In genomic region chr2:109339519-109339991, GRCh38 we compare ENCODE assay signal across 17 cellular contexts.
A peak's percentile ranks its signal among the peaks of the same experiment; 100 is the strongest.
DNase-seq lines count a peak whose midpoint lies in the region; ATAC-seq and TF ChIP-seq lines count a peak whose summit lies in the region.
"Had no signal": no experiment of that assay in that cellular context is flagged by ENCODE, and none has a peak within 500 bp of the region (broad histone marks: within the 10 kb centered on the region; RNA-seq: fewer than 3 reads in every experiment).

No MANE protein-coding gene starts in this region.

- H3K9me3 ChIP-seq in right atrium auricular region = no peaks in the 10 kb centered on the region
- H3K9me3 ChIP-seq in left ventricle myocardium inferior (replicated peaks) = no peaks in the 10 kb centered on the region
- no peaks in the 10 kb centered on the region for H3K9me3 ChIP-seq in fibroblast of lung (ENCODE audit: control insufficient read depth, insufficient read depth, low read depth, low read length)
- H3K9me3 ChIP-seq: prostate gland had no signal

- POLR2A ChIA-PET in activated CD8-positive, alpha-beta T cell treated with anti-CD3 and anti-CD28 coated beads for 36 hours (lab: Charles Lee) = no interaction called here

- no peak for ATAC-seq in GM18867 (IDR thresholded peaks at IDR 0.05; ENCODE audit: unreplicated experiment)
- ATAC-seq in activated CD8-positive, alpha-beta T cell treated with anti-CD3 and anti-CD28 coated beads for 36 hours = no peak
- ATAC-seq: K562; stimulated activated effector memory CD8-positive, alpha-beta T cell treated with anti-CD3 and anti-CD28 coated beads, Interleukin-12 subunit alpha, Interleukin-12 subunit beta, amount 100 ng/mL, for 72 hours had no signal

- DNase-seq in right atrium auricular region (ENCODE audit: low spot score) = peak; percentile 36
- no peak for DNase-seq in left ventricle myocardium inferior
- peak; percentile 87 for DNase-seq in fibroblast of lung (ENCODE audit: low read depth in 2 of 2)
- no peak for DNase-seq in NCI-H128 (lab: John Stamatoyannopoulos, UW; ENCODE audit: unreplicated experiment)
- DNase-seq in kidney tubule cell (ENCODE audit: low spot score) = no peak
- no peak for DNase-seq in activated CD8-positive, alpha-beta T cell treated with anti-CD3 and anti-CD28 coated beads for 36 hours
- DNase-seq: GF-D8; NCI-H2081; stimulated activated CD4-positive, alpha-beta T cell treated with anti-CD3 and anti-CD28 coated beads, Interleukin-2, amount 100 ng/mL, for 24 hours; T-helper 2 cell had no signal

- intact Hi-C loops in left ventricle myocardium inferior (cut with micrococcal nuclease) = no loop called here
- intact Hi-C loops in activated CD8-positive, alpha-beta T cell treated with anti-CD3 and anti-CD28 coated beads for 36 hours (cut with micrococcal nuclease) = loop anchor here (10.0 kb wide), 1 partner anchor 125 kb away; no protein-coding TSS in a partner anchor

- no peak overlapping the region for H3K4me2 ChIP-seq in fibroblast of lung (ENCODE audit: extremely low read depth, insufficient read depth, low read length)

- H3K9ac ChIP-seq in fibroblast of lung (ENCODE audit: insufficient read depth, low read length) = no peak overlapping the region

- H3K4me1 Mint-ChIP-seq in activated CD8-positive, alpha-beta T cell treated with anti-CD3 and anti-CD28 coated beads for 36 hours (ENCODE audit: low read depth) = peaks cover 28% of the 10 kb centered on the region

- H3K4me3 ChIP-seq in right atrium auricular region (no peak overlapping the region), left ventricle myocardium inferior (no peak overlapping the region), fibroblast of lung (replicated peaks in 1 of 4; ENCODE audit: control extremely low read depth in 1 of 4, insufficient read depth in 1 of 4, low read depth in 3 of 4, low read length in 4 of 4) (no peak overlapping the region)
- H3K4me3 ChIP-seq: K562, prostate gland had no signal

- no peak for TF ChIP-seq CTCF in right atrium auricular region (IDR thresholded peaks at IDR 0.05)
- no peak for TF ChIP-seq CTCF in left ventricle myocardium inferior (IDR thresholded peaks at IDR 0.05; ENCODE audit: borderline replicate concordance)
- TF ChIP-seq CTCF in fibroblast of lung (conservative IDR thresholded peaks at IDR 0.05 in 1 of 2, IDR thresholded peaks at IDR 0.05 in 1 of 2; ENCODE audit: low read depth in 1 of 2, low read length in 2 of 2) = no peak
- TF ChIP-seq CTCF in activated CD8-positive, alpha-beta T cell treated with anti-CD3 and anti-CD28 coated beads for 36 hours (IDR thresholded peaks at IDR 0.05) = no peak

- no peaks in the 10 kb centered on the region for H3K36me3 ChIP-seq in right atrium auricular region
- no peaks in the 10 kb centered on the region for H3K36me3 ChIP-seq in left ventricle myocardium inferior
- no peaks in the 10 kb centered on the region for H3K36me3 ChIP-seq in fibroblast of lung (ENCODE audit: control insufficient read depth, insufficient read depth, low read length)
- H3K36me3 ChIP-seq: prostate gland had no signal

- no peaks in the 10 kb centered on the region for H3K9me3 Mint-ChIP-seq in activated CD8-positive, alpha-beta T cell treated with anti-CD3 and anti-CD28 coated beads for 36 hours
- H3K9me3 Mint-ChIP-seq: activated T-helper 2 cell treated with anti-CD3 and anti-CD28 coated beads, Interferon-gamma antibody, Interleukin-2, Interleukin-4, amounts not matched to agents 10 μg/mL and 5 μg/mL and 100 μg/mL, durations not matched to agents 14 hours and 24 hours and 36 hours; stimulated activated effector memory CD8-positive, alpha-beta T cell treated with anti-CD3 and anti-CD28 coated beads, Interleukin-12 subunit alpha, Interleukin-12 subunit beta, amount 100 ng/mL, for 72 hours had no signal

- H3K36me3 Mint-ChIP-seq in activated CD8-positive, alpha-beta T cell treated with anti-CD3 and anti-CD28 coated beads for 36 hours (ENCODE audit: low read depth) = no peaks in the 10 kb centered on the region
- H3K36me3 Mint-ChIP-seq: stimulated activated effector memory CD8-positive, alpha-beta T cell treated with anti-CD3 and anti-CD28 coated beads, Interleukin-12 subunit alpha, Interleukin-12 subunit beta, amount 100 ng/mL, for 72 hours had no signal

- no peak overlapping the region for H3K4me3 Mint-ChIP-seq in activated CD8-positive, alpha-beta T cell treated with anti-CD3 and anti-CD28 coated beads for 36 hours
- H3K4me3 Mint-ChIP-seq: B cell; stimulated activated effector memory CD8-positive, alpha-beta T cell treated with anti-CD3 and anti-CD28 coated beads, Interleukin-12 subunit alpha, Interleukin-12 subunit beta, amount 100 ng/mL, for 72 hours had no signal

- CTCF ChIA-PET in activated CD8-positive, alpha-beta T cell treated with anti-CD3 and anti-CD28 coated beads for 36 hours (lab: Charles Lee) = interaction anchor here (1.1 to 1.6 kb wide), 2 partner anchors 9 to 171 kb away, joined by 3 to 4 read pairs; no protein-coding TSS in a partner anchor

- H3K27me3 ChIP-seq in right atrium auricular region (no peaks in the 10 kb centered on the region), left ventricle myocardium inferior (ENCODE audit: low read depth) (no peaks in the 10 kb centered on the region), fibroblast of lung (ENCODE audit: control insufficient read depth, insufficient read depth, low read length) (no peaks in the 10 kb centered on the region)

- H3K27ac Mint-ChIP-seq in activated CD8-positive, alpha-beta T cell treated with anti-CD3 and anti-CD28 coated beads for 36 hours = no peak overlapping the region
- H3K27ac Mint-ChIP-seq: activated T-helper 2 cell treated with anti-CD3 and anti-CD28 coated beads, Interferon-gamma antibody, Interleukin-2, Interleukin-4, amounts not matched to agents 10 μg/mL and 5 μg/mL and 100 μg/mL, durations not matched to agents 14 hours and 24 hours and 36 hours; B cell; stimulated activated effector memory CD8-positive, alpha-beta T cell treated with anti-CD3 and anti-CD28 coated beads, Interleukin-12 subunit alpha, Interleukin-12 subunit beta, amount 100 ng/mL, for 72 hours had no signal

- no peaks in the 10 kb centered on the region for H3K27me3 Mint-ChIP-seq in activated CD8-positive, alpha-beta T cell treated with anti-CD3 and anti-CD28 coated beads for 36 hours

- H3K79me2 ChIP-seq in fibroblast of lung (ENCODE audit: control insufficient read depth, insufficient read depth, low read length) = peaks cover 31% of the 10 kb centered on the region

- H3K4me1 ChIP-seq in right atrium auricular region = no peaks in the 10 kb centered on the region
- peaks cover 21% of the 10 kb centered on the region for H3K4me1 ChIP-seq in left ventricle myocardium inferior
- peaks cover 32% of the 10 kb centered on the region for H3K4me1 ChIP-seq in fibroblast of lung (ENCODE audit: control insufficient read depth, extremely low read depth, insufficient read depth, low read length)
- H3K4me1 ChIP-seq: prostate gland had no signal

- no peak overlapping the region for H2AFZ ChIP-seq in fibroblast of lung (ENCODE audit: low read length)

- no peaks in the 10 kb centered on the region for H4K20me1 ChIP-seq in fibroblast of lung (ENCODE audit: control insufficient read depth, extremely low read depth, insufficient read depth, low read length)

- H3K27ac ChIP-seq in right atrium auricular region (no peak overlapping the region), left ventricle myocardium inferior (replicated peaks) (no peak overlapping the region), fibroblast of lung (ENCODE audit: insufficient read depth, low read length) (peak overlapping the region; percentile 35)
- H3K27ac ChIP-seq: prostate gland had no signal

TF ChIP-seq in PFSK-1, 5 proteins besides CTCF, POLR2A, EP300 and RAD21:
- TF ChIP-seq TAF1 (IDR thresholded peaks at IDR 0.05; ENCODE audit: borderline replicate concordance, insufficient read depth, low read length) = no peak
- TF ChIP-seq FOXP2 (optimal IDR thresholded peaks at IDR 0.05; ENCODE audit: borderline replicate concordance, extremely low read depth, extremely low read length, insufficient read depth) = peak; percentile 35
- TF ChIP-seq REST (IDR thresholded peaks at IDR 0.05; ENCODE audit: insufficient read depth in 1 of 2, low read depth in 2 of 2, low read length in 2 of 2) = peak in 1 of 2 experiments; percentile 28; a peak in 1 of 4 replicates
- TF ChIP-seq SIN3A (IDR thresholded peaks at IDR 0.05; ENCODE audit: borderline replicate concordance, insufficient read depth, low read length) = no peak
- no peak for TF ChIP-seq POLR2AphosphoS5 (IDR thresholded peaks at IDR 0.05; ENCODE audit: low read depth, low read length)
TF ChIP-seq in PFSK-1: peak in this region for 2.

Comparison
In these comparisons a context has a peak if more than half of its experiments do, and no peak if none do; other contexts are left out.
1. DNase-seq: peak in right atrium auricular region (single experiment) and fibroblast of lung (2 of 2); none in left ventricle myocardium inferior (single experiment), NCI-H128 (single experiment), kidney tubule cell (single experiment) and activated CD8-positive, alpha-beta T cell treated with anti-CD3 and anti-CD28 coated beads for 36 hours (single experiment).